In the genomic region with DNA sequence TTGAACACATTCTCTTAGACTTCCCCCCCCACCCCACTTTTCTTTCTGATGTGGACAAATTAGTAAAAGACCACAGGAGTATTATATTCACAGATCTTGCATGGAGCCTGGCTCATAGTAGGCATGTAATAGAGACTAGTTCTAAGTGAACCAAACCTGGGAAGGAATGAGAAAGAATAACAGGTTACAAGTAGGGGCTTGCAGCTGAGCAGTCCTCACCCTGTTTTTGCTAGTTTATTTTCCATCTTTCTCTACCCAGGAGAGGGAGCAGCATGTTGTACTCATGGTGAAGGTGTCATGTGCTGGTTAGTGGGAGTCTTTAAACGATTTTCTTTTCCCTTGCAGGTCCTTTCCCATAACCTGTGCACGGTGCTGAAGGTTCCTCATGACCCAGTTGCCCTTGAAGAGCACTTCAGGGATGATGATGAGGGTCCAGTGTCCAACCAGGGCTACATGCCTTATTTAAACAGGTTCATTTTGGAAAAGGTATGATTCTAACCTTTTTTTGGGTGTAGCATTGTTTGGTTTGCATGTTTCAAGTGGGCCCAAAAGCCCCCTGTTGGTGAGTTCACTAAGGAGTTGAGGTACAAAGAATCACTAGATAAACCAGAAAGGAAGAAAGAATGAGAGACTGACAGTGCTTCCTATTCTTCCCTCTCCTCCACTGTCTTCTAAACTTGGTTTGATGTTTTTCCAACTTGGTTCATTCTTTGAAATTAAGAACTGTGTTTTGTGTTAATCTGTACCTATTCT, we compare ENCODE assay signal across 20 cellular contexts. TPM values are rescaled to one million over a fixed set of nuclear protein-coding genes. Genes with fewer than 3 reads are reported as not detected.
DNase-seq lines count a peak whose midpoint lies in the region; ATAC-seq and TF ChIP-seq lines count a peak whose summit lies in the region.
"Had no signal": no experiment of that assay in that cellular context is flagged by ENCODE, and none has a peak within 500 bp of the region (broad histone marks: within the 10 kb centered on the region; RNA-seq: fewer than 3 reads in every experiment).

No MANE protein-coding gene starts in this region.

- H2AFZ ChIP-seq in Loucy (ENCODE audit: low read length), result no peak overlapping the region

- intact Hi-C loops in dorsolateral prefrontal cortex (cut with DNase I), result loop anchor here in 1 of 2 donors (10.0 kb wide), 1 partner anchor 51 kb away; no protein-coding TSS in a partner anchor
- intact Hi-C loops in spleen (cut with DNase I; ENCODE audit: low total_unique reads), result no loop called here

- H3K79me2 ChIP-seq in Loucy (ENCODE audit: insufficient read depth, low read length), result peaks cover 29% of the 10 kb centered on the region; the same call in 1 of the 2 replicates

- peaks cover 42% of the 10 kb centered on the region for H3K4me1 ChIP-seq in Loucy (ENCODE audit: insufficient read depth, low read length, poor library complexity, severe bottlenecking)
- peaks cover 29 to 100% (median 76%) of the 10 kb centered on the region in 6 donors for H3K4me1 ChIP-seq in spleen

- H3K36me3 ChIP-seq in Loucy (ENCODE audit: insufficient read depth, low read length), result peaks cover 14% of the 10 kb centered on the region; the same call in 1 of the 2 replicates
- H3K36me3 ChIP-seq in spleen, result peaks cover 0 to 43% (median 23%) of the 10 kb centered on the region in 6 donors

- H4K20me1 ChIP-seq in Loucy (ENCODE audit: insufficient read depth, low read length, poor library complexity, severe bottlenecking), result no peaks in the 10 kb centered on the region

- WGBS in spleen, 5 donors, result 37 to 50% (median 47%) methylated on average over 2 of the region's 2 CpGs

- peak overlapping the region in 44 of 59 donors; percentile 4 to 98 (median 95) for H3K27ac ChIP-seq in dorsolateral prefrontal cortex
- H3K27ac ChIP-seq in spleen, result peak overlapping the region; percentile 10 to 88 (median 76)

- H3F3A ChIP-seq in Loucy (ENCODE audit: low read depth), result 0 out of 2 replicates have a peak, but pooled peaks cover 2% of the 10 kb centered on the region

- no peak overlapping the region for H3K9ac ChIP-seq in Loucy (ENCODE audit: low read depth, low read length, poor library complexity, severe bottlenecking)

- no peak overlapping the region for H3K27ac Mint-ChIP-seq in natural killer cell treated with Interleukin-12 subunit alpha and Interleukin-12 subunit beta and Interleukin-15 and Interleukin-18, amount 100 ng/mL, for 72 hours
- no peak overlapping the region for H3K27ac Mint-ChIP-seq in activated naive CD4-positive, alpha-beta T cell treated with anti-CD3 and anti-CD28 coated beads, Interleukin-2, amount 50 U/mL, for 72 hours
- H3K27ac Mint-ChIP-seq: activated T-helper 1 cell treated with anti-CD3 and anti-CD28 coated beads, Interleukin-12 subunit alpha, Interleukin-12 subunit beta, Interleukin-2, Interleukin-4 antibody, amounts not matched to agents 30 ng/mL and 10 ng/mL and 1 ng/mL, durations not matched to agents 14 hours and 24 hours and 36 hours; nephron progenitor cell had no signal

- TF ChIP-seq POLR2A in spleen (IDR thresholded peaks at IDR 0.05), result no peak

- H3K9me3 ChIP-seq in Loucy (ENCODE audit: insufficient read depth, low read depth, low read length) (no peaks in the 10 kb centered on the region), spleen (peaks cover 0 to 5% (median 0%) of the 10 kb centered on the region in 8 donors)
- H3K9me3 ChIP-seq: gastroesophageal sphincter had no signal

- no peak overlapping the region for H3K4me2 ChIP-seq in Loucy (ENCODE audit: low read depth, low read length, poor library complexity, severe bottlenecking)

- H3K9me3 Mint-ChIP-seq in natural killer cell treated with Interleukin-12 subunit alpha and Interleukin-12 subunit beta and Interleukin-15 and Interleukin-18, amount 100 ng/mL, for 72 hours, result no peaks in the 10 kb centered on the region
- H3K9me3 Mint-ChIP-seq in activated naive CD4-positive, alpha-beta T cell treated with anti-CD3 and anti-CD28 coated beads, Interleukin-2, amount 50 U/mL, for 72 hours, result no peaks in the 10 kb centered on the region
- H3K9me3 Mint-ChIP-seq: activated T-helper 1 cell treated with anti-CD3 and anti-CD28 coated beads, Interleukin-12 subunit alpha, Interleukin-12 subunit beta, Interleukin-2, Interleukin-4 antibody, amounts not matched to agents 30 ng/mL and 10 ng/mL and 1 ng/mL, durations not matched to agents 14 hours and 24 hours and 36 hours; nephron progenitor cell had no signal

- H3K4me3 ChIP-seq in GM12864 (ENCODE audit: low read depth, low read length) (no peak overlapping the region), Loucy (ENCODE audit: low read length, poor library complexity, severe bottlenecking) (no peak overlapping the region), dorsolateral prefrontal cortex (no peak overlapping the region), spleen (peak overlapping the region in 1 of 8 donors; percentile 21)
- H3K4me3 ChIP-seq: gastroesophageal sphincter had no signal

- H3K36me3 Mint-ChIP-seq in natural killer cell treated with Interleukin-12 subunit alpha and Interleukin-12 subunit beta and Interleukin-15 and Interleukin-18, amount 100 ng/mL, for 72 hours, result no peaks in the 10 kb centered on the region
- H3K36me3 Mint-ChIP-seq in activated naive CD4-positive, alpha-beta T cell treated with anti-CD3 and anti-CD28 coated beads, Interleukin-2, amount 50 U/mL, for 72 hours, result peaks cover 0 to 18% of the 10 kb centered on the region in 2 donors

- H3K9me2 ChIP-seq in Loucy (replicated peaks; ENCODE audit: low read depth, low read length), result no peaks in the 10 kb centered on the region

- H3K27me3 Mint-ChIP-seq in natural killer cell treated with Interleukin-12 subunit alpha and Interleukin-12 subunit beta and Interleukin-15 and Interleukin-18, amount 100 ng/mL, for 72 hours, result no peaks in the 10 kb centered on the region

- ATAC-seq in natural killer cell treated with Interleukin-12 subunit alpha and Interleukin-12 subunit beta and Interleukin-15 and Interleukin-18, amount 100 ng/mL, for 72 hours, result no peak
- ATAC-seq in activated naive CD4-positive, alpha-beta T cell treated with anti-CD3 and anti-CD28 coated beads, Interleukin-2, amount 50 U/mL, for 72 hours, result no peak
- ATAC-seq: gastroesophageal sphincter, PC-3 had no signal

- peak; percentile 25 for TF ChIP-seq CTCF in GM12864 (IDR thresholded peaks at IDR 0.05; ENCODE audit: low read depth, low read length, missing control alignments)
- TF ChIP-seq CTCF in Loucy (conservative IDR thresholded peaks at IDR 0.05; ENCODE audit: low read length), result peak; percentile 43
- TF ChIP-seq CTCF in dorsolateral prefrontal cortex (IDR thresholded peaks at IDR 0.05 in 54 of 56, conservative IDR thresholded peaks at IDR 0.05 in 2 of 56; ENCODE audit: low read depth in 1 of 56, partially characterized antibody in 56 of 56), result no peak
- no peak for TF ChIP-seq CTCF in spleen (IDR thresholded peaks at IDR 0.05 in 8 of 11, conservative IDR thresholded peaks at IDR 0.05 in 3 of 11)

- H3K4me1 Mint-ChIP-seq in natural killer cell treated with Interleukin-12 subunit alpha and Interleukin-12 subunit beta and Interleukin-15 and Interleukin-18, amount 100 ng/mL, for 72 hours (ENCODE audit: low read depth in 2 of 2), result peaks cover 0 to 6% of the 10 kb centered on the region in 2 donors

- DNase-seq in GM12864 (ENCODE audit: low read depth) (no peak), dorsolateral prefrontal cortex (no peak), spleen (no peak), NCI-H2029 (lab: John Stamatoyannopoulos, UW) (no peak)
- DNase-seq in natural killer cell treated with Interleukin-12 subunit alpha and Interleukin-12 subunit beta and Interleukin-15 and Interleukin-18, amount 100 ng/mL, for 72 hours (ENCODE audit: low spot score), result no peak
- DNase-seq in stimulated activated CD4-positive, alpha-beta T cell treated with anti-CD3 and anti-CD28 coated beads, Interleukin-4, amount 100 ng/mL, for 1 hour, result no peak
- no peak for DNase-seq in activated naive CD4-positive, alpha-beta T cell treated with anti-CD3 and anti-CD28 coated beads, Interleukin-2, amount 50 U/mL, for 72 hours (ENCODE audit: low spot score in 2 of 2)
- DNase-seq: activated CD4-positive, CD25-positive, alpha-beta regulatory T cell; DMS79; NCI-H1436; NCI-H2171 treated with DMSO at 0.1 percent for 48 hours; NCI-H748 treated with DMSO at 0.1 percent for 48 hours; nephron progenitor cell; PC-3; posterior cingulate gyrus; stimulated activated CD4-positive, alpha-beta T cell treated with anti-CD3 and anti-CD28 coated beads, Interleukin-2, amount 100 ng/mL, for 24 hours; T-helper 2 cell had no signal

- no peaks in the 10 kb centered on the region for H3K27me3 ChIP-seq in Loucy (ENCODE audit: insufficient read depth, low read length, poor library complexity, severe bottlenecking)
- no peaks in the 10 kb centered on the region for H3K27me3 ChIP-seq in dorsolateral prefrontal cortex
- no peaks in the 10 kb centered on the region for H3K27me3 ChIP-seq in spleen (replicated peaks in 1 of 7)
- H3K27me3 ChIP-seq: gastroesophageal sphincter had no signal

- H3K4me3 Mint-ChIP-seq in natural killer cell treated with Interleukin-12 subunit alpha and Interleukin-12 subunit beta and Interleukin-15 and Interleukin-18, amount 100 ng/mL, for 72 hours, result no peak overlapping the region
- H3K4me3 Mint-ChIP-seq: activated T-helper 1 cell treated with anti-CD3 and anti-CD28 coated beads, Interleukin-12 subunit alpha, Interleukin-12 subunit beta, Interleukin-2, Interleukin-4 antibody, amounts not matched to agents 30 ng/mL and 10 ng/mL and 1 ng/mL, durations not matched to agents 14 hours and 24 hours and 36 hours; nephron progenitor cell had no signal

RNA-seq across cellular contexts. Expression of a gene that starts 30.1 kb away (rescaled TPM):
- total RNA-seq in dorsolateral prefrontal cortex (10 to 100 TPM; 17.4 to 65.0 (median 26.7) TPM), spleen (100 to 1,000 TPM in 6 of 7 donors, 10 to 100 TPM in 1; 95.2 to 130 (median 117) TPM)
- 10 to 100 TPM; 34.9 to 55.0 (median 38.6) TPM for polyA plus RNA-seq in spleen
- total RNA-seq in natural killer cell treated with Interleukin-12 subunit alpha and Interleukin-12 subunit beta and Interleukin-15 and Interleukin-18, amount 100 ng/mL, for 72 hours, result 1 to 10 TPM; 7.9 to 9.8 TPM
- total RNA-seq in activated naive CD4-positive, alpha-beta T cell treated with anti-CD3 and anti-CD28 coated beads, Interleukin-2, amount 50 U/mL, for 72 hours, result 1 to 10 TPM; 4.1 to 9.2 TPM

Comparison
In these comparisons a context has a peak if more than half of its experiments do, and no peak if none do; other contexts are left out.
1. CTCF ChIP-seq: peak in GM12864 (single experiment) and Loucy (single experiment); none in dorsolateral prefrontal cortex (0 of 56) and spleen (0 of 11).